ENCODE assay signal across 8 cellular contexts in the genomic region with DNA sequence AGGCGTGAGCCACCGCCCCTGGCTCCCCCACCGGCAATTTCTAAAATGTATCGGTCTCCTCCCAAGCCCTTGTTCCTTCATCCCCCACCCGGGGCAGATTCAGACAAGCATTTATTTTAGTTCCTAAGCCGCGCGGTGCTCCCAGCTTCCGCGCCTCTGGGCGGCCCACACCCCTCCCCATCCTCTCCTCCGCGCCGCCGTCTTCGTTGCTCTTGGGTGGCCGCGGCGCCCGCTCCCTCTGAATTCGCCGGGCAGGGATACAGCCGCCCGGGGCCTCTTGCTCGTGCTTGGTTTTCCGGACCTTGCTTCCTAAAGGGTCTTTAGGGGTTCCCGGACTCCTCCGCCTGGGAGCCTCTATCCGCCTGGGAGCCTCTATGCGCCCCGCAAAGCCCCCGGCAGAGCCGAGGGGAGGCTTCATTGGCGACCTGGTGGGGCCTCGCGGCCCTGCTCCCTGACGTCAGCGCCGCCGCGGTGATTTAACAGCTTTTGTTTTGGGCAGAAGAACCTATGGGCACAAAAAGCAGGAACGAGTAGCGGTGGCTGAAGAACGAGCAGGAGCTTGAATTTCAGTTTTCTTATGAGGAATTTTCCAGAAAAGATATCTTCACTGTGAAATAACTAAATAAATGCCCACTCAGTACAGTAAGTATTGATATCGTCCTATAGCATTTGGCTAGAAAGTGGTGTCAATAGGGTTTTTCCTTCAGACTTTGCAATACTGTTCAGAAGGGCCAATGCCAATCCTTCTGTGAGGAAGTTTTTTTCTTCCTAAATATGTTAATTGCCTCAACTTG. TPM values are rescaled to one million over a fixed set of nuclear protein-coding genes. Genes with fewer than 3 reads are reported as not detected.
A peak's percentile ranks its signal among the peaks of the same experiment; 100 is the strongest.
DNase-seq lines count a peak whose midpoint lies in the region; ATAC-seq and TF ChIP-seq lines count a peak whose summit lies in the region.

No MANE protein-coding gene starts in this region.

- peak overlapping the region; percentile 92 for H3K4me3 Mint-ChIP-seq in T-helper 1 cell treated with Interleukin-12 subunit alpha and Interleukin-12 subunit beta and Interleukin-4 antibody, amounts not matched to agents 30 μg/mL and 1 μg/mL, for 36 hours

- H3K4me3 ChIP-seq in GM12864 (ENCODE audit: low read depth, low read length) (peak overlapping the region; percentile 66), right atrium auricular region (peak overlapping the region; percentile 49 to 62), psoas muscle (peak overlapping the region; percentile 73), urinary bladder (ENCODE audit: low read depth, low read length) (peak overlapping the region; percentile 55)

- no peaks in the 10 kb centered on the region for H3K27me3 Mint-ChIP-seq in T-helper 1 cell treated with Interleukin-12 subunit alpha and Interleukin-12 subunit beta and Interleukin-4 antibody, amounts not matched to agents 30 μg/mL and 1 μg/mL, for 36 hours (ENCODE audit: low read depth)

- H3K27ac Mint-ChIP-seq in T-helper 1 cell treated with Interleukin-12 subunit alpha and Interleukin-12 subunit beta and Interleukin-4 antibody, amounts not matched to agents 30 μg/mL and 1 μg/mL, for 36 hours: peak overlapping the region; percentile 99

- H3K9me3 ChIP-seq in right atrium auricular region: no peaks in the 10 kb centered on the region
- H3K9me3 ChIP-seq in psoas muscle: no peaks in the 10 kb centered on the region

- peaks cover 38% of the 10 kb centered on the region for H3K4me1 Mint-ChIP-seq in T-helper 1 cell treated with Interleukin-12 subunit alpha and Interleukin-12 subunit beta and Interleukin-4 antibody, amounts not matched to agents 30 μg/mL and 1 μg/mL, for 36 hours (ENCODE audit: low read depth)

- H3K27me3 ChIP-seq in right atrium auricular region: no peaks in the 10 kb centered on the region
- no peaks in the 10 kb centered on the region for H3K27me3 ChIP-seq in psoas muscle (ENCODE audit: insufficient read depth in 3 of 3, low read length in 2 of 3)

- H3K36me3 ChIP-seq in right atrium auricular region (no peaks in the 10 kb centered on the region), psoas muscle (ENCODE audit: insufficient read depth in 1 of 2, low read depth in 1 of 2) (no peaks in the 10 kb centered on the region), urinary bladder (ENCODE audit: insufficient read depth) (no peaks in the 10 kb centered on the region)

- H3K9me3 Mint-ChIP-seq in T-helper 1 cell treated with Interleukin-12 subunit alpha and Interleukin-12 subunit beta and Interleukin-4 antibody, amounts not matched to agents 30 μg/mL and 1 μg/mL, for 36 hours: no peaks in the 10 kb centered on the region

- intact Hi-C loops in psoas muscle (cut with DNase I): loop anchor here in 1 of 2 donors (10.0 kb wide), 1 partner anchor 299 kb away; a partner anchor contains a TSS

- H3K4me1 ChIP-seq in right atrium auricular region: peaks cover 0 to 6% of the 10 kb centered on the region in 2 donors
- H3K4me1 ChIP-seq in psoas muscle: peaks cover 8% of the 10 kb centered on the region
- H3K4me1 ChIP-seq in urinary bladder (ENCODE audit: insufficient read depth): no peaks in the 10 kb centered on the region

- 1% methylated on average over 45 of the region's 45 CpGs for WGBS in psoas muscle, 3 donors
- WGBS in urinary bladder: under 1% methylated on average over 45 of the region's 45 CpGs

- TF ChIP-seq CTCF in GM12864 (IDR thresholded peaks at IDR 0.05; ENCODE audit: low read depth, low read length, missing control alignments): no peak
- TF ChIP-seq CTCF in right atrium auricular region (IDR thresholded peaks at IDR 0.05): no peak
- TF ChIP-seq CTCF in psoas muscle (IDR thresholded peaks at IDR 0.05): no peak

- DNase-seq in GM12864 (ENCODE audit: low read depth): peak; percentile 44
- DNase-seq in NCI-H1092 treated with DMSO at 0.1 percent for 48 hours (lab: John Stamatoyannopoulos, UW): peak; percentile 88
- DNase-seq in amniotic stem cell (lab: John Stamatoyannopoulos, UW): peak; percentile 19
- DNase-seq in right atrium auricular region (ENCODE audit: low spot score): peak; percentile 80
- DNase-seq in psoas muscle: peak; percentile 73 to 82

- H3K27ac ChIP-seq in right atrium auricular region (peak overlapping the region; percentile 90 to 92), psoas muscle (peak overlapping the region; percentile 84), urinary bladder (ENCODE audit: low read depth) (peak overlapping the region; percentile 95)

- H3K36me3 Mint-ChIP-seq in T-helper 1 cell treated with Interleukin-12 subunit alpha and Interleukin-12 subunit beta and Interleukin-4 antibody, amounts not matched to agents 30 μg/mL and 1 μg/mL, for 36 hours (ENCODE audit: low read depth): peaks cover 6% of the 10 kb centered on the region

- ATAC-seq in HG02623 (IDR thresholded peaks at IDR 0.05; ENCODE audit: unreplicated experiment) (peak; percentile 72), psoas muscle (peak; percentile 65 to 80 (median 66))

RNA-seq across cellular contexts. Expression of a gene that starts 37.3 kb away (rescaled TPM):
- 10 to 100 TPM; 41.4 to 47.1 TPM for total RNA-seq in right atrium auricular region
- 10 to 100 TPM; 53.1 to 96.2 (median 84.8) TPM for total RNA-seq in psoas muscle
- 100 to 1,000 TPM in 1 of 3 donors, 10 to 100 TPM in 2; 73.0 to 106 (median 84.1) TPM for polyA plus RNA-seq in psoas muscle
- total RNA-seq in urinary bladder: 63.9 TPM
- 57.8 TPM for polyA plus RNA-seq in urinary bladder

RNA-seq across cellular contexts. Expression of a gene that starts 37.5 kb away (rescaled TPM):
- total RNA-seq in right atrium auricular region (1 to 10 TPM in 1 of 2 donors, under 1 TPM in 1; 0.59 to 2.4 TPM), psoas muscle (1 to 10 TPM; 1.2 to 1.8 (median 1.4) TPM), urinary bladder (10.9 TPM)
- polyA plus RNA-seq in psoas muscle (1 to 10 TPM in 1 of 3 donors, under 1 TPM in 2; 0.34 to 1.5 (median 0.72) TPM), urinary bladder (2.8 TPM)

Comparison
In these comparisons a context has a peak if more than half of its experiments do, and no peak if none do; other contexts are left out.
1. Peak in every context shown above with its lines: DNase-seq, ATAC-seq, H3K4me3 ChIP-seq and H3K27ac ChIP-seq.
2. DNase-seq: peak in every context shown above with its lines; median percentile 88 in NCI-H1092 treated with DMSO at 0.1 percent for 48 hours; 80 in right atrium auricular region; 78 in psoas muscle; 44 in GM12864; 19 in amniotic stem cell.